ENCODE assay signal across 16 cellular contexts in genomic region chr11:94175545-94175944, GRCh38. TPM values are rescaled to one million over a fixed set of nuclear protein-coding genes. Genes with fewer than 3 reads are reported as not detected.
DNase-seq lines count a peak whose midpoint lies in the region; ATAC-seq and TF ChIP-seq lines count a peak whose summit lies in the region.
"Had no signal": no experiment of that assay in that cellular context is flagged by ENCODE, and none has a peak within 500 bp of the region (broad histone marks: within the 10 kb centered on the region; RNA-seq: fewer than 3 reads in every experiment).

No MANE protein-coding gene starts in this region.

- H3K36me3 Mint-ChIP-seq in GM23338 (ENCODE audit: low read depth) = peaks cover 46% of the 10 kb centered on the region
- peaks cover 2 to 6% of the 10 kb centered on the region in 2 donors for H3K36me3 Mint-ChIP-seq in activated T-cell treated with anti-CD3 and anti-CD28 coated beads, Interleukin-2, amount 50 U/mL, for 72 hours (ENCODE audit: insufficient read depth in 2 of 2)

- no peaks in the 10 kb centered on the region for H3K9me2 ChIP-seq in GM23338 (ENCODE audit: insufficient read depth)

- H2AFZ ChIP-seq in GM23338 = no peak overlapping the region

- H3K4me1 ChIP-seq in GM23338 (ENCODE audit: insufficient read depth) = no peaks in the 10 kb centered on the region

- peaks cover 44% of the 10 kb centered on the region for H4K20me1 ChIP-seq in GM23338 (replicated peaks; ENCODE audit: insufficient read depth)

- H3K4me2 ChIP-seq in GM23338 = no peak overlapping the region

- H3K4me1 Mint-ChIP-seq in GM23338 = peaks cover 34% of the 10 kb centered on the region
- peaks cover 5% of the 10 kb centered on the region for H3K4me1 Mint-ChIP-seq in activated T-cell treated with anti-CD3 and anti-CD28 coated beads, Interleukin-2, amount 50 U/mL, for 72 hours (ENCODE audit: low read depth)

- DNase-seq in GM23338 (ENCODE audit: low spot score) = no peak
- peak; percentile 31 for DNase-seq in amniotic stem cell (lab: John Stamatoyannopoulos, UW)
- DNase-seq in foreskin fibroblast = peak; percentile 85 to 94
- peak; percentile 85 for DNase-seq in stromal cell of bone marrow (ENCODE audit: low read depth)
- no peak for DNase-seq in activated T-cell treated with anti-CD3 and anti-CD28 coated beads, Interleukin-2, amount 50 U/mL, for 72 hours
- no peak for DNase-seq in stimulated activated CD8-positive, alpha-beta memory T cell treated with anti-CD3 and anti-CD28 coated beads, Interleukin-4, amount 100 ng/mL, for 48 hours
- no peak for DNase-seq in NCI-H187 treated with DMSO at 0.1 percent for 48 hours (lab: John Stamatoyannopoulos, UW)
- DNase-seq: adrenal gland; COR-L47; effector memory CD4-positive, alpha-beta T cell; NCI-H1092 treated with DMSO at 0.1 percent for 48 hours; NCI-H345; occipital lobe; small intestine had no signal

- no peak for ATAC-seq in GM23338
- no peak for ATAC-seq in activated T-cell treated with anti-CD3 and anti-CD28 coated beads, Interleukin-2, amount 50 U/mL, for 72 hours (replicated peaks in 1 of 2)
- no peak for ATAC-seq in GM19324 (IDR thresholded peaks at IDR 0.05; ENCODE audit: low FRiP score, unreplicated experiment)
- ATAC-seq: HepG2 had no signal

- H3K27me3 ChIP-seq in GM23338 (ENCODE audit: insufficient read depth) = no peaks in the 10 kb centered on the region
- H3K27me3 ChIP-seq: adrenal gland had no signal

- H3K4me3 Mint-ChIP-seq in GM23338 = no peak overlapping the region
- H3K4me3 Mint-ChIP-seq in activated T-cell treated with anti-CD3 and anti-CD28 coated beads, Interleukin-2, amount 50 U/mL, for 72 hours = no peak overlapping the region

- no peak overlapping the region for H3K27ac ChIP-seq in GM23338 (ENCODE audit: low read depth)
- H3K27ac ChIP-seq: adrenal gland had no signal

- no peaks in the 10 kb centered on the region; the same call in 2 of the 3 replicates for H3K9me3 Mint-ChIP-seq in GM23338
- no peaks in the 10 kb centered on the region for H3K9me3 Mint-ChIP-seq in activated T-cell treated with anti-CD3 and anti-CD28 coated beads, Interleukin-2, amount 50 U/mL, for 72 hours

- peak overlapping the region; percentile 14; the same call in 1 of the 2 replicates for H3K27ac Mint-ChIP-seq in GM23338
- no peak overlapping the region for H3K27ac Mint-ChIP-seq in activated T-cell treated with anti-CD3 and anti-CD28 coated beads, Interleukin-2, amount 50 U/mL, for 72 hours

- H3K4me3 ChIP-seq in GM23338 = no peak overlapping the region
- no peak overlapping the region for H3K4me3 ChIP-seq in foreskin fibroblast (ENCODE audit: low read depth in 1 of 2, low read length in 2 of 2)
- H3K4me3 ChIP-seq: adrenal gland had no signal

- no peaks in the 10 kb centered on the region for H3F3A ChIP-seq in GM23338 (replicated peaks; ENCODE audit: low read depth)

- 0 out of 2 replicates have a peak, but pooled peaks cover 3% of the 10 kb centered on the region for H3K36me3 ChIP-seq in GM23338 (ENCODE audit: insufficient read depth)

- peaks cover 77% of the 10 kb centered on the region for H3K79me2 ChIP-seq in GM23338 (replicated peaks; ENCODE audit: insufficient read depth)

- TF ChIP-seq CTCF in GM23338 (conservative IDR thresholded peaks at IDR 0.05; ENCODE audit: low read depth in 2 of 2) (no peak), foreskin fibroblast (IDR thresholded peaks at IDR 0.05; ENCODE audit: low read depth, low read length) (no peak)

- H3K27me3 Mint-ChIP-seq in GM23338 (ENCODE audit: insufficient read depth, low read depth, poor library complexity) = peaks cover 4% of the 10 kb centered on the region
- H3K27me3 Mint-ChIP-seq in activated T-cell treated with anti-CD3 and anti-CD28 coated beads, Interleukin-2, amount 50 U/mL, for 72 hours (ENCODE audit: low read depth) = no peaks in the 10 kb centered on the region

TF ChIP-seq in GM23338, 12 proteins besides CTCF, POLR2A, EP300 and RAD21 (continues in another document):
- no peak for TF ChIP-seq REST (IDR thresholded peaks at IDR 0.05; ENCODE audit: unreplicated experiment)
- no peak for TF ChIP-seq ETS1 (IDR thresholded peaks at IDR 0.05)

RNA-seq across cellular contexts. Expression of gene PANX1, which starts 46.9 kb away (rescaled TPM):
- total RNA-seq in GM23338 (2014; rRNA removed; shearing (Covaris generic)) = 28.9 and 40.8 TPM in 2 replicates
- 8.3 and 9.5 TPM in 2 replicates for polyA plus RNA-seq in GM23338 (2016; fragmentation: Nextera tagmentation; extraction: Ambion mirVana)
- total RNA-seq in activated T-cell treated with anti-CD3 and anti-CD28 coated beads, Interleukin-2, amount 50 U/mL, for 72 hours = 10 to 100 TPM; 10.3 to 13.5 TPM

Comparison
In these comparisons a context has a peak if more than half of its experiments do, and no peak if none do; other contexts are left out.
1. DNase-seq: peak in amniotic stem cell (single experiment), foreskin fibroblast (2 of 2) and stromal cell of bone marrow (single experiment); none in GM23338 (single experiment), activated T-cell treated with anti-CD3 and anti-CD28 coated beads, Interleukin-2, amount 50 U/mL, for 72 hours (0 of 2), stimulated activated CD8-positive, alpha-beta memory T cell treated with anti-CD3 and anti-CD28 coated beads, Interleukin-4, amount 100 ng/mL, for 48 hours (single experiment) and NCI-H187 treated with DMSO at 0.1 percent for 48 hours (single experiment).